11 cellular contexts compared by ENCODE assay signal in the genomic region with DNA sequence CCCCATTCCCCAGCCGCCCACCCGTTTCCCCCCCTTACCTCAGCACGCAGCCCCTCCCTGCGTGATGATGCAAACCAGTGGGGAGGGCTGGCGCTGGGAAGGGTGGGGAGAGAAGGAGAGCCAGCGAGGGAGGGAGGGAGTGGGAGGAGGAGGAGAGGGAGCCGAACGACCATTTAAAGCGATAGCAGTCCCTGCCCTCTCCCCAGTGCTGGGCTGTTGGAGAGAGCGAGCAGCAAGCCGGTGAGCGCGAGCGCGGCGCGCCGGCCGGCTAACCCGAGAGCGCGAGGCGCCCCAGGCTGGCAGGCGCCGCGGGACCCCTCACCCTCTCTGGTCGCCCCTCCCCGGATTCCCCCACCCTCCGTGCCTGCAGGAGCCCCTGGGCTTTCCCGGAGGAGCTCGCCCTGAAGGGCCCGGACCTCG. TPM values are rescaled to one million over a fixed set of nuclear protein-coding genes. Genes with fewer than 3 reads are reported as not detected.
DNase-seq lines count a peak whose midpoint lies in the region; ATAC-seq and TF ChIP-seq lines count a peak whose summit lies in the region.
"Had no signal": no experiment of that assay in that cellular context is flagged by ENCODE, and none has a peak within 500 bp of the region (broad histone marks: within the 10 kb centered on the region; RNA-seq: fewer than 3 reads in every experiment).

A gene (plus strand): TSS at position 205 of the 420 bp plus-strand sequence.

- peak within 1 kb of the TSS; percentile 1 for H3K4me3 ChIP-seq in neuron (ENCODE audit: low read length)

- no peaks in the 10 kb centered on the region for H3K9me3 ChIP-seq in neuron (ENCODE audit: low read length)

- H3K4me3 Mint-ChIP-seq in glutamatergic neuron (ENCODE audit: unreplicated experiment) = peak within 1 kb of the TSS; percentile 90
- no peak within 1 kb of the TSS for H3K4me3 Mint-ChIP-seq in natural killer cell treated with Interleukin-12 subunit alpha and Interleukin-12 subunit beta and Interleukin-15 and Interleukin-18, amount 100 ng/mL, for 72 hours

- TF ChIP-seq CTCF in glutamatergic neuron (IDR thresholded peaks at IDR 0.05; ENCODE audit: partially characterized antibody, unreplicated experiment) = no peak

- H3K27me3 Mint-ChIP-seq in glutamatergic neuron (ENCODE audit: unreplicated experiment) = peaks cover 23% of the 10 kb centered on the region
- H3K27me3 Mint-ChIP-seq in natural killer cell treated with Interleukin-12 subunit alpha and Interleukin-12 subunit beta and Interleukin-15 and Interleukin-18, amount 100 ng/mL, for 72 hours = peaks cover 10 to 15% of the 10 kb centered on the region in 2 donors

- no peak for ATAC-seq in natural killer cell treated with Interleukin-12 subunit alpha and Interleukin-12 subunit beta and Interleukin-15 and Interleukin-18, amount 100 ng/mL, for 72 hours
- ATAC-seq in GM21528 (IDR thresholded peaks at IDR 0.05; ENCODE audit: low FRiP score, unreplicated experiment) = no peak

- peaks cover 3% of the 10 kb centered on the region for H3K4me1 Mint-ChIP-seq in glutamatergic neuron (ENCODE audit: low read depth, unreplicated experiment)
- peaks cover 4 to 5% of the 10 kb centered on the region in 2 donors for H3K4me1 Mint-ChIP-seq in natural killer cell treated with Interleukin-12 subunit alpha and Interleukin-12 subunit beta and Interleukin-15 and Interleukin-18, amount 100 ng/mL, for 72 hours (ENCODE audit: low read depth in 2 of 2)

- no peaks in the 10 kb centered on the region for H3K36me3 ChIP-seq in neuron (ENCODE audit: insufficient read depth, low read length)

- H3K27ac Mint-ChIP-seq in glutamatergic neuron (ENCODE audit: unreplicated experiment) = no peak within 1 kb of the TSS
- no peak within 1 kb of the TSS for H3K27ac Mint-ChIP-seq in natural killer cell treated with Interleukin-12 subunit alpha and Interleukin-12 subunit beta and Interleukin-15 and Interleukin-18, amount 100 ng/mL, for 72 hours
- H3K27ac Mint-ChIP-seq: activated T-helper 2 cell treated with anti-CD3 and anti-CD28 coated beads, Interferon-gamma antibody, Interleukin-2, Interleukin-4, amounts not matched to agents 10 μg/mL and 5 μg/mL and 100 μg/mL, durations not matched to agents 14 hours and 24 hours and 36 hours had no signal

- DNase-seq in D341Med (ENCODE audit: low spot score) (peak; percentile 66), NCI-H748 (lab: John Stamatoyannopoulos, UW; ENCODE audit: unreplicated experiment) (peak; percentile 70), glutamatergic neuron (peak; percentile 70), KBM-7 (no peak)
- DNase-seq in stimulated activated CD4-positive, alpha-beta T cell treated with anti-CD3 and anti-CD28 coated beads, Interleukin-4, amount 100 ng/mL, for 4 hours = no peak
- no peak for DNase-seq in natural killer cell treated with Interleukin-12 subunit alpha and Interleukin-12 subunit beta and Interleukin-15 and Interleukin-18, amount 100 ng/mL, for 72 hours (ENCODE audit: low spot score)
- DNase-seq: small intestine had no signal

- H3K4me1 ChIP-seq in neuron (ENCODE audit: insufficient read depth, low read length) = no peaks in the 10 kb centered on the region

- in situ Hi-C loops in KBM-7 (cut with MboI; ENCODE audit: low pct_unique_long_range_greater_than_20kb, low sequenced_read_pairs) = no loop called here

- no peaks in the 10 kb centered on the region for H3K36me3 Mint-ChIP-seq in glutamatergic neuron (ENCODE audit: unreplicated experiment)
- H3K36me3 Mint-ChIP-seq in natural killer cell treated with Interleukin-12 subunit alpha and Interleukin-12 subunit beta and Interleukin-15 and Interleukin-18, amount 100 ng/mL, for 72 hours = peaks cover 11% of the 10 kb centered on the region

- H3K9me3 Mint-ChIP-seq in glutamatergic neuron (ENCODE audit: unreplicated experiment) = peaks cover 10% of the 10 kb centered on the region
- H3K9me3 Mint-ChIP-seq in natural killer cell treated with Interleukin-12 subunit alpha and Interleukin-12 subunit beta and Interleukin-15 and Interleukin-18, amount 100 ng/mL, for 72 hours = peaks cover 10% of the 10 kb centered on the region
- H3K9me3 Mint-ChIP-seq: activated T-helper 2 cell treated with anti-CD3 and anti-CD28 coated beads, Interferon-gamma antibody, Interleukin-2, Interleukin-4, amounts not matched to agents 10 μg/mL and 5 μg/mL and 100 μg/mL, durations not matched to agents 14 hours and 24 hours and 36 hours had no signal

- H3K27me3 ChIP-seq in neuron (ENCODE audit: insufficient read depth, low read length) = peaks cover 57% of the 10 kb centered on the region

- no peak within 1 kb of the TSS for H2AFZ ChIP-seq in neuron (ENCODE audit: low read depth, low read length)

RNA-seq across cellular contexts. Expression of the gene that starts here (rescaled TPM):
- total RNA-seq in glutamatergic neuron (ENCODE audit: unreplicated experiment) = 1.4 TPM
- total RNA-seq in natural killer cell treated with Interleukin-12 subunit alpha and Interleukin-12 subunit beta and Interleukin-15 and Interleukin-18, amount 100 ng/mL, for 72 hours = not detected
- total RNA-seq: activated T-helper 2 cell treated with anti-CD3 and anti-CD28 coated beads, Interferon-gamma antibody, Interleukin-2, Interleukin-4, amounts not matched to agents 10 μg/mL and 5 μg/mL and 100 μg/mL, durations not matched to agents 14 hours and 24 hours and 36 hours; T-helper 1 cell treated with Interleukin-12 subunit alpha and Interleukin-12 subunit beta and Interleukin-4 antibody, amounts not matched to agents 30 ng/mL and 1 ng/mL, for 36 hours had no signal

Comparison
In these comparisons a context has a peak if more than half of its experiments do, and no peak if none do; other contexts are left out.
1. DNase-seq: peak in D341Med (single experiment), NCI-H748 (single experiment) and glutamatergic neuron (single experiment); none in stimulated activated CD4-positive, alpha-beta T cell treated with anti-CD3 and anti-CD28 coated beads, Interleukin-4, amount 100 ng/mL, for 4 hours (0 of 2), KBM-7 (single experiment) and natural killer cell treated with Interleukin-12 subunit alpha and Interleukin-12 subunit beta and Interleukin-15 and Interleukin-18, amount 100 ng/mL, for 72 hours (single experiment).